In genomic region chr3:37144806-37145205, GRCh38 we compare ENCODE assay signal across 16 cellular contexts. TPM values are rescaled to one million over a fixed set of nuclear protein-coding genes. Genes with fewer than 3 reads are reported as not detected.
DNase-seq lines count a peak whose midpoint lies in the region; ATAC-seq, FAIRE-seq and TF ChIP-seq lines count a peak whose summit lies in the region.
"Had no signal": no experiment of that assay in that cellular context is flagged by ENCODE, and none has a peak within 500 bp of the region (broad histone marks: within the 10 kb centered on the region; RNA-seq: fewer than 3 reads in every experiment).

No MANE protein-coding gene starts in this region.

- no peaks in the 10 kb centered on the region for H3K27me3 Mint-ChIP-seq in MCF 10A (ENCODE audit: insufficient read depth, unreplicated experiment)

- intact Hi-C loops in MCF 10A (cut with micrococcal nuclease): no loop called here
- intact Hi-C loops in breast epithelium (cut with DNase I; ENCODE audit: low total_unique reads): no loop called here
- intact Hi-C loops in right lobe of liver (cut with DNase I): no loop called here
- intact Hi-C loops in upper lobe of right lung (cut with DNase I): no loop called here

- H3K9me3 Mint-ChIP-seq in MCF 10A (ENCODE audit: unreplicated experiment): no peaks in the 10 kb centered on the region

- no peaks in the 10 kb centered on the region for H3K9me3 ChIP-seq in breast epithelium
- H3K9me3 ChIP-seq in adipocyte (ENCODE audit: control insufficient read depth, low read length): no peaks in the 10 kb centered on the region
- H3K9me3 ChIP-seq in right lobe of liver: no peaks in the 10 kb centered on the region
- no peaks in the 10 kb centered on the region for H3K9me3 ChIP-seq in upper lobe of right lung

- ATAC-seq in right lobe of liver (peak; percentile 39 to 73 (median 55)), upper lobe of right lung (no peak), GM21526 (IDR thresholded peaks at IDR 0.05; ENCODE audit: low FRiP score, unreplicated experiment) (no peak)

- H3K9ac ChIP-seq in adipocyte (ENCODE audit: low read length): no peak overlapping the region

- H3K27me3 ChIP-seq in breast epithelium (no peaks in the 10 kb centered on the region), adipocyte (replicated peaks; ENCODE audit: control insufficient read depth, insufficient read depth, low read length) (no peaks in the 10 kb centered on the region), right lobe of liver (no peaks in the 10 kb centered on the region), upper lobe of right lung (no peaks in the 10 kb centered on the region)

- H3K4me3 ChIP-seq in breast epithelium (no peak overlapping the region), adipocyte (ENCODE audit: low read length) (no peak overlapping the region), right lobe of liver (no peak overlapping the region), upper lobe of right lung (no peak overlapping the region)
- H3K4me3 ChIP-seq: coronary artery had no signal

- no peak for FAIRE-seq in HTR-8/SVneo (lab: Jason Lieb, UNC)

- H3K27ac ChIP-seq in breast epithelium: no peak overlapping the region
- peak overlapping the region; percentile 36 to 92 (median 88) for H3K27ac ChIP-seq in right lobe of liver
- peak overlapping the region; percentile 40 for H3K27ac ChIP-seq in upper lobe of right lung

- H3K4me1 ChIP-seq in breast epithelium (no peaks in the 10 kb centered on the region), adipocyte (ENCODE audit: control insufficient read depth, insufficient read depth, low read length) (peaks cover 19% of the 10 kb centered on the region), right lobe of liver (peaks cover 0 to 73% (median 20%) of the 10 kb centered on the region in 4 donors), upper lobe of right lung (peaks cover 24% of the 10 kb centered on the region)

- BruUV-seq in MCF 10A (replicated peaks; lab: Mats Ljungman, UMichigan): no TSS peak

- no peaks in the 10 kb centered on the region for H3K36me3 ChIP-seq in breast epithelium
- peaks cover 52% of the 10 kb centered on the region for H3K36me3 ChIP-seq in adipocyte (ENCODE audit: control insufficient read depth, insufficient read depth, low read length, severe bottlenecking)
- H3K36me3 ChIP-seq in right lobe of liver: no peaks in the 10 kb centered on the region
- peaks cover 22% of the 10 kb centered on the region for H3K36me3 ChIP-seq in upper lobe of right lung

- CTCF ChIA-PET in MCF 10A (lab: Yijun Ruan, JAX): no interaction called here

- TF ChIP-seq CTCF in MCF 10A (IDR thresholded peaks at IDR 0.05; ENCODE audit: unreplicated experiment) (no peak), breast epithelium (IDR thresholded peaks at IDR 0.05) (no peak), right lobe of liver (IDR thresholded peaks at IDR 0.05) (no peak), upper lobe of right lung (IDR thresholded peaks at IDR 0.05) (no peak)

- peaks cover 47% of the 10 kb centered on the region for H3K36me3 Mint-ChIP-seq in MCF 10A (ENCODE audit: insufficient read depth, unreplicated experiment)

- peak overlapping the region; percentile 49 for H3K27ac Mint-ChIP-seq in MCF 10A (ENCODE audit: low read depth, unreplicated experiment)
- H3K27ac Mint-ChIP-seq: nephron progenitor cell had no signal

- TF ChIP-seq POLR2A in breast epithelium (IDR thresholded peaks at IDR 0.05): no peak
- no peak for TF ChIP-seq POLR2A in right lobe of liver (IDR thresholded peaks at IDR 0.05)

- H3K4me3 Mint-ChIP-seq in MCF 10A (ENCODE audit: unreplicated experiment): no peak overlapping the region
- H3K4me3 Mint-ChIP-seq: nephron progenitor cell had no signal

- H3K4me1 Mint-ChIP-seq in MCF 10A (ENCODE audit: insufficient read depth, unreplicated experiment): no peaks in the 10 kb centered on the region
- H3K4me1 Mint-ChIP-seq: nephron progenitor cell had no signal

- POLR2A ChIA-PET in MCF 10A (lab: Yijun Ruan, JAX): interaction anchor here (0.8 kb wide), 1 partner anchor 7 kb away, joined by 3 read pairs; no protein-coding TSS in a partner anchor

- DNase-seq in MCF 10A (ENCODE audit: unreplicated experiment) (no peak), breast epithelium (ENCODE audit: low spot score in 2 of 2) (no peak), adipocyte (ENCODE audit: low read depth) (peak; percentile 26), right lobe of liver (no peak), upper lobe of right lung (no peak), HTR-8/SVneo (ENCODE audit: insufficient read length, low spot score) (no peak), mucosa of gallbladder (ENCODE audit: low spot score) (no peak)
- DNase-seq: ACHN; activated CD4-positive, alpha-beta T cell treated with anti-CD3 and anti-CD28 coated beads for 1 hour; DMS153; IMR-90; nephron progenitor cell; stimulated activated CD4-positive, alpha-beta T cell treated with anti-CD3 and anti-CD28 coated beads, Interleukin-12 subunit alpha, Interleukin-12 subunit beta, amount 100 ng/mL, for 4 hours; T-helper 1 cell had no signal

RNA-seq across cellular contexts. Expression of gene LRRFIP2, which starts 29.6 kb away (rescaled TPM):
- total RNA-seq in MCF 10A (2022) (76.6 and 92.2 TPM in 2 replicates), breast epithelium (10 to 100 TPM; 50.2 to 65.9 (median 65.9) TPM), right lobe of liver (10 to 100 TPM; 32.8 to 46.1 (median 39.6) TPM), upper lobe of right lung (50.3 TPM), mucosa of gallbladder (54.0 TPM)

Comparison
In these comparisons a context has a peak if more than half of its experiments do, and no peak if none do; other contexts are left out.
1. H3K27ac ChIP-seq: peak in right lobe of liver (3 of 3) and upper lobe of right lung (single experiment); none in breast epithelium (0 of 2).
2. ATAC-seq: peak in right lobe of liver (4 of 4); none in upper lobe of right lung (single experiment) and GM21526 (single experiment).